ENCODE assay signal across 10 cellular contexts in genomic region chr11:78573271-78574035, GRCh38. TPM values are rescaled to one million over a fixed set of nuclear protein-coding genes. Genes with fewer than 3 reads are reported as not detected.
A peak's percentile ranks its signal among the peaks of the same experiment; 100 is the strongest.
DNase-seq lines count a peak whose midpoint lies in the region; ATAC-seq, FAIRE-seq and TF ChIP-seq lines count a peak whose summit lies in the region.
"Had no signal": no experiment of that assay in that cellular context is flagged by ENCODE, and none has a peak within 500 bp of the region (broad histone marks: within the 10 kb centered on the region; RNA-seq: fewer than 3 reads in every experiment).

No MANE protein-coding gene starts in this region.

- H3K9me3 Mint-ChIP-seq in stimulated activated naive CD8-positive, alpha-beta T cell treated with anti-CD3 and anti-CD28 coated beads, Interleukin-15, Interleukin-2, amounts not matched to agents 100 ng/mL and 50 ng/mL, for 24 hours = no peaks in the 10 kb centered on the region

- H3K4me3 ChIP-seq in body of pancreas (peak overlapping the region; percentile 69 to 83), mesodermal cell (ENCODE audit: extremely low read depth, insufficient read depth, low read length, poor library complexity, severe bottlenecking) (peak overlapping the region; percentile 93), aorta (ENCODE audit: low read length in 2 of 2) (peak overlapping the region; percentile 74 to 93)

- peaks cover 36% of the 10 kb centered on the region for H3K4me1 Mint-ChIP-seq in stimulated activated naive CD8-positive, alpha-beta T cell treated with anti-CD3 and anti-CD28 coated beads, Interleukin-15, Interleukin-2, amounts not matched to agents 100 ng/mL and 50 ng/mL, for 24 hours (ENCODE audit: low read depth)

- H3K27me3 ChIP-seq in body of pancreas (no peaks in the 10 kb centered on the region), aorta (ENCODE audit: control insufficient read depth in 1 of 2, insufficient read depth in 2 of 2, low read length in 1 of 2) (no peaks in the 10 kb centered on the region)

- intact Hi-C loops in body of pancreas (cut with DNase I) = loop anchor here (10.0 kb wide), 1 partner anchor 159 kb away; the partner anchor contains the start of gene GAB2
- intact Hi-C loops in aorta (cut with DNase I) = no loop called here

- H3K4me1 ChIP-seq in body of pancreas = peaks cover 21% of the 10 kb centered on the region
- H3K4me1 ChIP-seq in mesodermal cell (ENCODE audit: control insufficient read depth, insufficient read depth, low read length, poor library complexity, severe bottlenecking) = no peaks in the 10 kb centered on the region
- no peaks in the 10 kb centered on the region for H3K4me1 ChIP-seq in aorta (ENCODE audit: control insufficient read depth in 1 of 2, insufficient read depth in 2 of 2, low read length in 2 of 2)

- H3K27me3 Mint-ChIP-seq in stimulated activated naive CD8-positive, alpha-beta T cell treated with anti-CD3 and anti-CD28 coated beads, Interleukin-15, Interleukin-2, amounts not matched to agents 100 ng/mL and 50 ng/mL, for 24 hours = no peaks in the 10 kb centered on the region

- DNase-seq in stimulated activated naive CD8-positive, alpha-beta T cell treated with anti-CD3 and anti-CD28 coated beads, Interleukin-15, Interleukin-2, amounts not matched to agents 100 U/mL and 50 U/mL, for 24 hours = no peak
- DNase-seq in body of pancreas (no peak), aorta (no peak), frontal cortex (ENCODE audit: low spot score in 2 of 2) (no peak), activated gamma-delta T cell treated with Interleukin-2 at 50 U/mL for 16 hours (no peak)
- DNase-seq: foreskin melanocyte, NCI-H774 had no signal

- H3K27ac ChIP-seq in body of pancreas (peak overlapping the region in 1 of 4 donors; percentile 75), mesodermal cell (ENCODE audit: low read depth, low read length, severe bottlenecking) (no peak overlapping the region), aorta (ENCODE audit: low read depth in 1 of 2, low read length in 2 of 2) (no peak overlapping the region)

- FAIRE-seq in frontal cortex (lab: Jason Lieb, UNC) = no peak

- H3K36me3 Mint-ChIP-seq in stimulated activated naive CD8-positive, alpha-beta T cell treated with anti-CD3 and anti-CD28 coated beads, Interleukin-15, Interleukin-2, amounts not matched to agents 100 ng/mL and 50 ng/mL, for 24 hours (ENCODE audit: low read depth) = peaks cover 26% of the 10 kb centered on the region

- ATAC-seq in stimulated activated naive CD8-positive, alpha-beta T cell treated with anti-CD3 and anti-CD28 coated beads, Interleukin-15, Interleukin-2, amounts not matched to agents 100 U/mL and 50 U/mL, for 24 hours = no peak
- ATAC-seq in body of pancreas (no peak), aorta (ENCODE audit: low FRiP score) (no peak), GM21381 (IDR thresholded peaks at IDR 0.05; ENCODE audit: unreplicated experiment) (no peak)

- peak overlapping the region; percentile 93 for H3K27ac Mint-ChIP-seq in stimulated activated naive CD8-positive, alpha-beta T cell treated with anti-CD3 and anti-CD28 coated beads, Interleukin-15, Interleukin-2, amounts not matched to agents 100 ng/mL and 50 ng/mL, for 24 hours

- H3K9me3 ChIP-seq in body of pancreas (no peaks in the 10 kb centered on the region), mesodermal cell (ENCODE audit: control insufficient read depth, low read length) (no peaks in the 10 kb centered on the region), aorta (ENCODE audit: control insufficient read depth, low read length) (no peaks in the 10 kb centered on the region)

- H3K4me3 Mint-ChIP-seq in stimulated activated naive CD8-positive, alpha-beta T cell treated with anti-CD3 and anti-CD28 coated beads, Interleukin-15, Interleukin-2, amounts not matched to agents 100 ng/mL and 50 ng/mL, for 24 hours = peak overlapping the region; percentile 90

- no peak for TF ChIP-seq POLR2A in body of pancreas (IDR thresholded peaks at IDR 0.05)

- H3K36me3 ChIP-seq in body of pancreas (replicated peaks in 1 of 2; ENCODE audit: insufficient read depth in 1 of 2, low read depth in 2 of 2) (peaks cover 0 to 2% of the 10 kb centered on the region in 2 donors), mesodermal cell (ENCODE audit: control insufficient read depth, insufficient read depth, low read length) (peaks cover 19% of the 10 kb centered on the region), aorta (ENCODE audit: control insufficient read depth in 1 of 2, insufficient read depth in 2 of 2, low read length in 1 of 2) (peaks cover 0 to 3% of the 10 kb centered on the region in 2 donors)

- TF ChIP-seq CTCF in body of pancreas (IDR thresholded peaks at IDR 0.05) = no peak

- WGBS in body of pancreas, 2 donors = 28 to 31% methylated on average over 7 to 8 of the region's 8 CpGs
- 0% methylated on average over 1 of the region's 8 CpGs; no CpG with 5 or more reads in 1 of the 2 experiments for WGBS in mesodermal cell (ENCODE audit: insufficient coverage in 2 of 2), 2 experiments
- 23 to 25% methylated on average over 8 of the region's 8 CpGs for WGBS in aorta, 2 donors

RNA-seq across cellular contexts. Expression of gene NARS2, which starts 1.2 kb away (rescaled TPM):
- total RNA-seq in body of pancreas (10 to 100 TPM; 10.1 to 24.7 TPM), aorta (10 to 100 TPM; 11.2 TPM), frontal cortex (39.5 TPM)
- polyA plus RNA-seq in mesodermal cell (2013, experiment 1 of 2) = 32.3 TPM
- polyA plus RNA-seq in mesodermal cell (2013, experiment 2 of 2) = 39.0 TPM
- polyA plus RNA-seq in aorta = 10 to 100 TPM in 1 of 2 donors, 1 to 10 TPM in 1; 4.8 to 10.2 TPM
